8 cellular contexts compared by ENCODE assay signal in genomic region chr2:222859786-222860726, GRCh38. TPM values are rescaled to one million over a fixed set of nuclear protein-coding genes. Genes with fewer than 3 reads are reported as not detected.
DNase-seq lines count a peak whose midpoint lies in the region; ATAC-seq, FAIRE-seq and TF ChIP-seq lines count a peak whose summit lies in the region.

No MANE protein-coding gene starts in this region.

- peaks cover 50% of the 10 kb centered on the region for H3K79me2 ChIP-seq in HepG2 (ENCODE audit: insufficient read depth, low read length)

- H3K27ac Mint-ChIP-seq in activated CD4-positive, alpha-beta T cell treated with anti-CD3 and anti-CD28 coated beads, Interleukin-2, amount 10 ng/mL, durations not matched to agents 7 days and 5 days, result peak overlapping the region; percentile 82

- H3K9me3 ChIP-seq in colonic mucosa (no peaks in the 10 kb centered on the region), HepG2 (ENCODE audit: low read length) (no peaks in the 10 kb centered on the region), suprapubic skin (no peaks in the 10 kb centered on the region)

- DNase-seq in activated CD4-positive, alpha-beta T cell treated with anti-CD3 and anti-CD28 coated beads, Interleukin-2, amount 10 ng/mL, durations not matched to agents 7 days and 5 days, result no peak
- DNase-seq in activated CD4-positive, alpha-beta T cell treated with anti-CD3 and anti-CD28 coated beads for 4 hours, result no peak
- DNase-seq in NCI-H69 (lab: John Stamatoyannopoulos, UW), result peak; percentile 38
- peak; percentile 76 for DNase-seq in colonic mucosa
- peak; percentile 72 for DNase-seq in HepG2 (ENCODE audit: low spot score)
- DNase-seq in suprapubic skin (ENCODE audit: low spot score in 2 of 2), result peak in 1 of 2 donors; percentile 79
- DNase-seq in AG08396 (ENCODE audit: low spot score), result no peak
- DNase-seq in activated CD8-positive, alpha-beta memory T cell treated with anti-CD3 and anti-CD28 coated beads, Interleukin-2, amount 50 U/mL, for 4 hours, result no peak

- no peaks in the 10 kb centered on the region for H3K36me3 Mint-ChIP-seq in activated CD4-positive, alpha-beta T cell treated with anti-CD3 and anti-CD28 coated beads, Interleukin-2, amount 10 ng/mL, durations not matched to agents 7 days and 5 days (ENCODE audit: low read depth)

- H3K4me1 ChIP-seq in colonic mucosa (peaks cover under 1% of the 10 kb centered on the region), HepG2 (ENCODE audit: insufficient read depth, low read length) (peaks cover 27% of the 10 kb centered on the region), suprapubic skin (peaks cover 37% of the 10 kb centered on the region)

- TF ChIP-seq RAD21 in HepG2 (CRISPR knock-in tag; IDR thresholded peaks at IDR 0.05), result no peak

- peak overlapping the region; percentile 93 for H3K27ac ChIP-seq in colonic mucosa
- H3K27ac ChIP-seq in HepG2 (ENCODE audit: extremely low read length, insufficient read depth, low read length), result peak overlapping the region; percentile 81
- peak overlapping the region; percentile 95 for H3K27ac ChIP-seq in suprapubic skin

- ATAC-seq in HepG2, result peak; percentile 23

- intact Hi-C loops in colonic mucosa (cut with DNase I), result loop anchor here (5.0 kb wide), 1 partner anchor 63 kb away; no protein-coding TSS in a partner anchor
- intact Hi-C loops in HepG2 (cut with micrococcal nuclease; ENCODE audit: unreplicated experiment), result loop anchor here (1.0 to 2.0 kb wide), 5 partner anchors 18 to 170 kb away; no protein-coding TSS in a partner anchor

- TF ChIP-seq EP300 in HepG2 (IDR thresholded peaks at IDR 0.05; ENCODE audit: low read depth in 2 of 2, low read length in 2 of 2) (peak in 1 of 2 experiments; percentile 60; a peak in 2 of 4 replicates), HepG2 (CRISPR knock-in tag; IDR thresholded peaks at IDR 0.05; ENCODE audit: borderline replicate concordance) (no peak), suprapubic skin (IDR thresholded peaks at IDR 0.05) (no peak)

- peak overlapping the region; percentile 99 for H3K4me2 ChIP-seq in HepG2 (ENCODE audit: low read depth, low read length)

- H3K9me3 Mint-ChIP-seq in activated CD4-positive, alpha-beta T cell treated with anti-CD3 and anti-CD28 coated beads, Interleukin-2, amount 10 ng/mL, durations not matched to agents 7 days and 5 days, result no peaks in the 10 kb centered on the region

- H2AFZ ChIP-seq in HepG2 (ENCODE audit: low read length), result peak overlapping the region; percentile 85

- POLR2A ChIA-PET in activated CD4-positive, alpha-beta T cell treated with anti-CD3 and anti-CD28 coated beads, Interleukin-2, amount 10 ng/mL, durations not matched to agents 7 days and 5 days (lab: Charles Lee), result no interaction called here
- POLR2A ChIA-PET in HepG2 (lab: Yijun Ruan, JAX), result interaction anchor here (0.6 to 8.4 kb wide), 11 partner anchors 13 to 151 kb away, joined by 3 to 68 read pairs (median 4); no protein-coding TSS in a partner anchor

- WGBS in HepG2 (ENCODE audit: low lambda C conversion rate), result 8% methylated on average over 12 of the region's 12 CpGs
- 13% methylated on average over 12 of the region's 12 CpGs for WGBS in suprapubic skin

- TSS peak; percentile 70 for BruUV-seq in HepG2 (replicated peaks; lab: Mats Ljungman, UMichigan)

- FAIRE-seq in HepG2 (lab: Jason Lieb, UNC), result peak; percentile 84

- peaks cover 42% of the 10 kb centered on the region for H4K20me1 ChIP-seq in HepG2 (ENCODE audit: insufficient read depth, low read length)

- H3K27me3 Mint-ChIP-seq in activated CD4-positive, alpha-beta T cell treated with anti-CD3 and anti-CD28 coated beads, Interleukin-2, amount 10 ng/mL, durations not matched to agents 7 days and 5 days, result peaks cover 8% of the 10 kb centered on the region

- no peak for TF ChIP-seq CTCF in colonic mucosa (IDR thresholded peaks at IDR 0.05)
- TF ChIP-seq CTCF in HepG2 (CRISPR knock-in tag; IDR thresholded peaks at IDR 0.05), result no peak
- TF ChIP-seq CTCF in suprapubic skin (IDR thresholded peaks at IDR 0.05), result no peak

- TF ChIP-seq POLR2A in HepG2 (IDR thresholded peaks at IDR 0.05; ENCODE audit: insufficient read depth in 1 of 2, low read depth in 2 of 2, low read length in 2 of 2), result no peak
- no peak for TF ChIP-seq POLR2A in suprapubic skin (IDR thresholded peaks at IDR 0.05)

- peak overlapping the region; percentile 92 for H3K4me3 ChIP-seq in colonic mucosa
- H3K4me3 ChIP-seq in HepG2 (replicated peaks in 1 of 3; ENCODE audit: insufficient read depth in 1 of 3, low read depth in 2 of 3, low read length in 3 of 3), result peak overlapping the region; percentile 56 to 99 (median 85)
- peak overlapping the region; percentile 99 for H3K4me3 ChIP-seq in suprapubic skin

- H3K27me3 ChIP-seq in colonic mucosa (no peaks in the 10 kb centered on the region), HepG2 (ENCODE audit: control insufficient read depth in 1 of 2, insufficient read depth in 2 of 2, low read length in 2 of 2) (no peaks in the 10 kb centered on the region; a peak in 1 of 5 replicates), suprapubic skin (no peaks in the 10 kb centered on the region)

- H3K36me3 ChIP-seq in colonic mucosa (no peaks in the 10 kb centered on the region), HepG2 (replicated peaks in 1 of 2; ENCODE audit: control insufficient read depth in 1 of 2, insufficient read depth in 2 of 2, low read length in 2 of 2) (no peaks in the 10 kb centered on the region), suprapubic skin (no peaks in the 10 kb centered on the region)

- peaks cover 7% of the 10 kb centered on the region for H3K4me1 Mint-ChIP-seq in activated CD4-positive, alpha-beta T cell treated with anti-CD3 and anti-CD28 coated beads, Interleukin-2, amount 10 ng/mL, durations not matched to agents 7 days and 5 days

- peak overlapping the region; percentile 73 for H3K4me3 Mint-ChIP-seq in activated CD4-positive, alpha-beta T cell treated with anti-CD3 and anti-CD28 coated beads, Interleukin-2, amount 10 ng/mL, durations not matched to agents 7 days and 5 days

- in situ Hi-C loops in HepG2 (cut with HindIII; ENCODE audit: extremely low pct_ligation_motif_present, low pct_unique_long_range_greater_than_20kb), result loop anchor here (5.0 kb wide), 2 partner anchors 63 to 153 kb away; no protein-coding TSS in a partner anchor

- H3K9ac ChIP-seq in colonic mucosa (ENCODE audit: low read depth in 2 of 2, low read length in 2 of 2) (peak overlapping the region in 1 of 2 donors; percentile 71), HepG2 (ENCODE audit: insufficient read depth, low read depth, low read length) (peak overlapping the region; percentile 74)

- CTCF ChIA-PET in activated CD4-positive, alpha-beta T cell treated with anti-CD3 and anti-CD28 coated beads, Interleukin-2, amount 10 ng/mL, durations not matched to agents 7 days and 5 days (lab: Charles Lee), result interaction anchor here (0.7 kb wide), 1 partner anchor 71 kb away, joined by 5 read pairs; no protein-coding TSS in a partner anchor
- CTCF ChIA-PET in HepG2 (lab: Yijun Ruan, JAX; ENCODE audit: low intra/inter-chr PET ratio, low total read pairs), result interaction anchor here (3.2 kb wide), 1 partner anchor 170 kb away, joined by 10 read pairs; no protein-coding TSS in a partner anchor

TF ChIP-seq in HepG2, 621 proteins besides CTCF, POLR2A, EP300 and RAD21 (continues in another document):
- no peak for TF ChIP-seq TAF1 (CRISPR knock-in tag; IDR thresholded peaks at IDR 0.05)
- TF ChIP-seq HDAC6 (IDR thresholded peaks at IDR 0.05; ENCODE audit: low read depth, low read length), result no peak
- no peak for TF ChIP-seq PREB (CRISPR knock-in tag; IDR thresholded peaks at IDR 0.05)
- no peak for TF ChIP-seq GABPA (IDR thresholded peaks at IDR 0.05; ENCODE audit: low read depth, low read length)
- TF ChIP-seq GABPA (CRISPR knock-in tag; IDR thresholded peaks at IDR 0.05; ENCODE audit: low read depth), result 0 out of 2 replicates have a peak, but pooled peaks have one; percentile 12
- TF ChIP-seq ZNF678 (CRISPR knock-in tag; IDR thresholded peaks at IDR 0.05), result no peak
- TF ChIP-seq XRCC5 (optimal IDR thresholded peaks at IDR 0.05; ENCODE audit: low read length), result no peak

RNA-seq across cellular contexts. Expression of gene ACSL3, which starts 0.8 kb away (rescaled TPM):
- 10 to 100 TPM; 37.6 to 43.0 TPM for total RNA-seq in activated CD4-positive, alpha-beta T cell treated with anti-CD3 and anti-CD28 coated beads, Interleukin-2, amount 10 ng/mL, durations not matched to agents 7 days and 5 days
- total RNA-seq in colonic mucosa (100 to 1,000 TPM; 116 to 162 TPM), HepG2 (2016; rRNA removed; fragmentation: Illumina TruSeq; extraction: Trizol) (168 and 305 TPM in 2 replicates), suprapubic skin (100 to 1,000 TPM in 1 of 4 donors, 10 to 100 TPM in 3; 46.6 to 154 (median 60.2) TPM)
- total RNA-seq in HepG2 (2016; cell fraction: cytosol; rRNA removed; fragmentation: Illumina TruSeq; extraction: Trizol; ENCODE audit: low read depth), result 76.3 and 94.9 TPM in 2 replicates
- 169 and 295 TPM in 2 replicates for total RNA-seq in HepG2 (2016; cell fraction: insoluble cytoplasmic fraction; rRNA removed; fragmentation: Illumina TruSeq; extraction: Trizol)
- 55.2 and 64.8 TPM in 2 replicates for total RNA-seq in HepG2 (2016; cell fraction: membrane; rRNA removed; fragmentation: Illumina TruSeq; extraction: Trizol)
- total RNA-seq in HepG2 (2016; cell fraction: nucleus; rRNA removed; fragmentation: Illumina TruSeq; extraction: Trizol), result 307 and 341 TPM in 2 replicates
- 365 and 432 TPM in 2 replicates for polyA plus RNA-seq in HepG2 (2011; rRNA removed)
- polyA plus RNA-seq in HepG2 (2011; cell fraction: cytosol; rRNA removed), result 235 and 319 TPM in 2 replicates
- 101 and 136 TPM in 2 replicates for polyA plus RNA-seq in HepG2 (2011; cell fraction: nucleus; rRNA removed)
- 299 and 342 TPM in 2 replicates for polyA plus RNA-seq in HepG2 (2012)
- 9.3 and 12.3 TPM in 2 replicates for polyA plus RNA-seq in HepG2 (2016; cell fraction: cytosol; fragmentation: Illumina TruSeq; extraction: Trizol; ENCODE audit: low read depth)
- polyA plus RNA-seq in HepG2 (2016; cell fraction: insoluble cytoplasmic fraction; fragmentation: Illumina TruSeq; extraction: Trizol; ENCODE audit: low read depth), result 107 and 108 TPM in 2 replicates
- polyA plus RNA-seq in HepG2 (2016; cell fraction: membrane; fragmentation: Illumina TruSeq; extraction: Trizol; ENCODE audit: low read depth), result 14.4 and 18.9 TPM in 2 replicates
- 272 TPM in 2 replicates for polyA plus RNA-seq in HepG2 (2016; cell fraction: nucleus; fragmentation: Illumina TruSeq; extraction: Trizol; ENCODE audit: insufficient read depth, low read depth)
- polyA minus RNA-seq in HepG2 (2011; rRNA and poly(A)+ RNA removed; ENCODE audit: low replicate concordance), result 80.5 and 445 TPM in 2 replicates
- 370 and 593 TPM in 2 replicates for polyA minus RNA-seq in HepG2 (2011; cell fraction: cytosol; rRNA and poly(A)+ RNA removed)
- 667 and 745 TPM in 2 replicates for polyA minus RNA-seq in HepG2 (2011; cell fraction: nucleus; rRNA and poly(A)+ RNA removed)

Comparison
In these comparisons a context has a peak if more than half of its experiments do, and no peak if none do; other contexts are left out.
1. DNase-seq: peak in NCI-H69 (single experiment), colonic mucosa (single experiment) and HepG2 (single experiment); none in activated CD4-positive, alpha-beta T cell treated with anti-CD3 and anti-CD28 coated beads, Interleukin-2, amount 10 ng/mL, durations not matched to agents 7 days and 5 days (single experiment), activated CD4-positive, alpha-beta T cell treated with anti-CD3 and anti-CD28 coated beads for 4 hours (0 of 2), AG08396 (single experiment) and activated CD8-positive, alpha-beta memory T cell treated with anti-CD3 and anti-CD28 coated beads, Interleukin-2, amount 50 U/mL, for 4 hours (single experiment).
2. Peak in every context shown above with its lines, with median percentiles within 50 percentile points of each other: H3K27ac ChIP-seq and H3K4me3 ChIP-seq.